Comparison of ENCODE assay signal across 2 cellular contexts in genomic region chr4:40991908-40992307, GRCh38.
TF ChIP-seq lines count a peak whose summit lies in the region.

No MANE protein-coding gene starts in this region.

TF ChIP-seq in IMR-90, 13 proteins besides CTCF, POLR2A, EP300 and RAD21 (continued from another document):
- no peak for TF ChIP-seq CEBPB (IDR thresholded peaks at IDR 0.05; ENCODE audit: low read depth, low read length)
- TF ChIP-seq RFX5 (IDR thresholded peaks at IDR 0.05; ENCODE audit: low read depth, low read length) = no peak
- TF ChIP-seq MXI1 (IDR thresholded peaks at IDR 0.05; ENCODE audit: borderline replicate concordance, low read depth, low read length) = no peak
- no peak for TF ChIP-seq NFE2L2 (IDR thresholded peaks at IDR 0.05; ENCODE audit: low read depth, low read length)
- no peak for TF ChIP-seq USF2 (IDR thresholded peaks at IDR 0.05; ENCODE audit: low read depth, low read length)
- TF ChIP-seq MAFK (IDR thresholded peaks at IDR 0.05; ENCODE audit: low read depth, low read length) = no peak
- TF ChIP-seq SMC3 (IDR thresholded peaks at IDR 0.05; ENCODE audit: low read depth, low read length) = no peak
- no peak for TF ChIP-seq RCOR1 (IDR thresholded peaks at IDR 0.05; ENCODE audit: insufficient replicate concordance, low read length)
- no peak for TF ChIP-seq MAZ (IDR thresholded peaks at IDR 0.05; ENCODE audit: borderline replicate concordance, low read depth, low read length)
- TF ChIP-seq BHLHE40 (IDR thresholded peaks at IDR 0.05; ENCODE audit: low read depth, low read length) = no peak
- no peak for TF ChIP-seq CHD1 (IDR thresholded peaks at IDR 0.05; ENCODE audit: low read depth, low read length)

TF ChIP-seq in HepG2, 621 proteins besides CTCF, POLR2A, EP300 and RAD21 (continued from another document):
- no peak for TF ChIP-seq ZNF800 (CRISPR knock-in tag; IDR thresholded peaks at IDR 0.05)
- TF ChIP-seq TEAD2 (CRISPR knock-in tag; IDR thresholded peaks at IDR 0.05) = no peak
- TF ChIP-seq ZNF207 (IDR thresholded peaks at IDR 0.05; ENCODE audit: borderline replicate concordance) = no peak
- TF ChIP-seq THAP7 (CRISPR knock-in tag; IDR thresholded peaks at IDR 0.05) = no peak
- TF ChIP-seq RORA (CRISPR knock-in tag; IDR thresholded peaks at IDR 0.05) = no peak
- no peak for TF ChIP-seq ZFYVE20 (CRISPR knock-in tag; IDR thresholded peaks at IDR 0.05; ENCODE audit: borderline replicate concordance, low read depth)
- TF ChIP-seq ZNF101 (CRISPR knock-in tag; IDR thresholded peaks at IDR 0.05; ENCODE audit: borderline replicate concordance, low read depth) = no peak
- TF ChIP-seq GLI4 (CRISPR knock-in tag; IDR thresholded peaks at IDR 0.05; ENCODE audit: borderline replicate concordance) = no peak
- no peak for TF ChIP-seq CENPT (CRISPR knock-in tag; IDR thresholded peaks at IDR 0.05; ENCODE audit: low read depth)
- no peak for TF ChIP-seq FOSL2 (CRISPR knock-in tag; IDR thresholded peaks at IDR 0.05)
